ENCODE assay signal across 37 cellular contexts in the genomic region with DNA sequence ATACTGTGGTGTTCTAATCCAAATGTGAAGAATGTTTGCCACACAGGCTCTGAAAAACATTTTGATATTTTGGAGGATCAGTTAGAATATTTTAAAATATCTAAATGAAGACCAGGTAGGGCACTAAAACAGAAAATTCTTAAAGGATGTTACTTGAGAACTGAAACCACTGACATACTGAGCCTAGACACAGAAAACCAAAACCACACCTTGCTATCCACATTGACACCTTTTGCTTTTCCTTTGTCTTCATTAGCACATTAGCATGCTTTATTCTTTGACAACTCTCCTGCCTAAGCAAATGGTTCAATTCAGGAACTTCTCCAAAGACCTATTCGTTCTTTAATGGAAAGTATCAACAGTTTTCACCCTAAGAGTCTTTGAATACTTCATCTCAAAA.
"Had no signal": no experiment of that assay in that cellular context is flagged by ENCODE, and none has a peak within 500 bp of the region (broad histone marks: within the 10 kb centered on the region; RNA-seq: fewer than 3 reads in every experiment).

No MANE protein-coding gene starts in this region.

- H3K27me3 ChIP-seq: ascending aorta, cardiac muscle cell had no signal

- H3K36me3 ChIP-seq: ascending aorta, cardiac muscle cell had no signal

- H3K4me1 Mint-ChIP-seq: activated CD4-positive, alpha-beta memory T cell treated with anti-CD3 and anti-CD28 coated beads, Interleukin-2, amount 10 ng/mL, durations not matched to agents 7 days and 5 days; activated CD4-positive, alpha-beta T cell treated with anti-CD3 and anti-CD28 coated beads for 36 hours; activated CD4-positive, alpha-beta T cell treated with anti-CD3 and anti-CD28 coated beads, Interleukin-2, amount 10 ng/mL, durations not matched to agents 7 days and 5 days; activated CD8-positive, alpha-beta memory T cell treated with anti-CD3 and anti-CD28 coated beads, Interleukin-2, amount 10 ng/mL, durations not matched to agents 7 days and 5 days; activated naive CD4-positive, alpha-beta T cell treated with anti-CD3 and anti-CD28 coated beads, Interleukin-2, amount 10 ng/mL, durations not matched to agents 7 days and 5 days; activated naive CD4-positive, alpha-beta T cell treated with anti-CD3 and anti-CD28 coated beads, Interleukin-2, amount 50 U/mL, for 24 hours; activated naive CD8-positive, alpha-beta T cell treated with anti-CD3 and anti-CD28 coated beads, Interleukin-2, amount 10 ng/mL, durations not matched to agents 7 days and 5 days; activated naive CD8-positive, alpha-beta T cell treated with anti-CD3 and anti-CD28 coated beads, Interleukin-2, amount 50 U/mL, for 24 hours; central memory CD8-positive, alpha-beta T cell; WTC11 had no signal

- H3K36me3 Mint-ChIP-seq: activated CD8-positive, alpha-beta memory T cell treated with anti-CD3 and anti-CD28 coated beads, Interleukin-2, amount 10 ng/mL, durations not matched to agents 7 days and 5 days; activated naive CD4-positive, alpha-beta T cell treated with anti-CD3 and anti-CD28 coated beads, Interleukin-2, amount 10 ng/mL, durations not matched to agents 7 days and 5 days; activated naive CD4-positive, alpha-beta T cell treated with anti-CD3 and anti-CD28 coated beads, Interleukin-2, amount 50 U/mL, for 24 hours; activated naive CD8-positive, alpha-beta T cell; activated naive CD8-positive, alpha-beta T cell treated with anti-CD3 and anti-CD28 coated beads, Interleukin-2, amount 10 ng/mL, durations not matched to agents 7 days and 5 days; brain had no signal

- H3K9me3 ChIP-seq: ascending aorta had no signal

- H3K4me1 ChIP-seq: ascending aorta had no signal

- ATAC-seq: activated CD4-positive, alpha-beta T cell treated with anti-CD3 and anti-CD28 coated beads for 36 hours; activated CD4-positive, CD25-positive, alpha-beta regulatory T cell treated with anti-CD3 and anti-CD28 coated beads, Interleukin-2, amount 50 U/mL, for 24 hours; activated CD8-positive, alpha-beta memory T cell treated with anti-CD3 and anti-CD28 coated beads, Interleukin-2, amount 10 ng/mL, durations not matched to agents 7 days and 5 days; activated CD8-positive, alpha-beta T cell treated with anti-CD3 and anti-CD28 coated beads, Interleukin-2, amount 10 ng/mL, durations not matched to agents 7 days and 5 days; activated naive CD8-positive, alpha-beta T cell treated with anti-CD3 and anti-CD28 coated beads, Interleukin-2, amount 50 U/mL, for 24 hours; WTC11 had no signal

- H3K27me3 Mint-ChIP-seq: activated CD4-positive, alpha-beta memory T cell treated with anti-CD3 and anti-CD28 coated beads, Interleukin-2, amount 10 ng/mL, durations not matched to agents 7 days and 5 days; activated CD4-positive, alpha-beta T cell treated with anti-CD3 and anti-CD28 coated beads for 36 hours; activated CD4-positive, alpha-beta T cell treated with anti-CD3 and anti-CD28 coated beads, Interleukin-2, amount 10 ng/mL, durations not matched to agents 7 days and 5 days; activated CD8-positive, alpha-beta memory T cell treated with anti-CD3 and anti-CD28 coated beads, Interleukin-2, amount 10 ng/mL, durations not matched to agents 7 days and 5 days; activated naive CD4-positive, alpha-beta T cell treated with anti-CD3 and anti-CD28 coated beads, Interleukin-2, amount 10 ng/mL, durations not matched to agents 7 days and 5 days; activated naive CD4-positive, alpha-beta T cell treated with anti-CD3 and anti-CD28 coated beads, Interleukin-2, amount 50 U/mL, for 24 hours; activated naive CD8-positive, alpha-beta T cell; activated naive CD8-positive, alpha-beta T cell treated with anti-CD3 and anti-CD28 coated beads, Interleukin-2, amount 10 ng/mL, durations not matched to agents 7 days and 5 days; activated naive CD8-positive, alpha-beta T cell treated with anti-CD3 and anti-CD28 coated beads, Interleukin-2, amount 50 U/mL, for 24 hours; activated T-cell treated with anti-CD3 and anti-CD28 coated beads, Interleukin-2, amount 50 U/mL, for 24 hours; central memory CD8-positive, alpha-beta T cell had no signal

- H3K4me3 Mint-ChIP-seq: activated CD4-positive, alpha-beta memory T cell treated with anti-CD3 and anti-CD28 coated beads, Interleukin-2, amount 10 ng/mL, durations not matched to agents 7 days and 5 days; activated CD4-positive, alpha-beta T cell treated with anti-CD3 and anti-CD28 coated beads for 36 hours; activated CD4-positive, alpha-beta T cell treated with anti-CD3 and anti-CD28 coated beads, Interleukin-2, amount 10 ng/mL, durations not matched to agents 7 days and 5 days; activated CD8-positive, alpha-beta memory T cell treated with anti-CD3 and anti-CD28 coated beads, Interleukin-2, amount 10 ng/mL, durations not matched to agents 7 days and 5 days; activated CD8-positive, alpha-beta T cell treated with anti-CD3 and anti-CD28 coated beads, Interleukin-2, amount 10 ng/mL, durations not matched to agents 7 days and 5 days; activated naive CD4-positive, alpha-beta T cell treated with anti-CD3 and anti-CD28 coated beads, Interleukin-2, amount 10 ng/mL, durations not matched to agents 7 days and 5 days; activated naive CD4-positive, alpha-beta T cell treated with anti-CD3 and anti-CD28 coated beads, Interleukin-2, amount 50 U/mL, for 24 hours; activated naive CD8-positive, alpha-beta T cell; activated naive CD8-positive, alpha-beta T cell treated with anti-CD3 and anti-CD28 coated beads, Interleukin-2, amount 10 ng/mL, durations not matched to agents 7 days and 5 days; activated naive CD8-positive, alpha-beta T cell treated with anti-CD3 and anti-CD28 coated beads, Interleukin-2, amount 50 U/mL, for 24 hours; activated T-cell treated with anti-CD3 and anti-CD28 coated beads, Interleukin-2, amount 50 U/mL, for 24 hours; brain; central memory CD8-positive, alpha-beta T cell; T-helper 1 cell treated with Interleukin-12 subunit alpha and Interleukin-12 subunit beta and Interleukin-4 antibody, amounts not matched to agents 30 μg/mL and 1 μg/mL, for 36 hours; T-helper 2 cell treated with Interferon-gamma antibody and Interleukin-4, amounts not matched to agents 5 μg/mL and 100 μg/mL, for 36 hours; WTC11 had no signal

- DNase-seq: activated CD4-positive, alpha-beta memory T cell treated with anti-CD3 and anti-CD28 coated beads, Interleukin-2, amount 10 ng/mL, durations not matched to agents 7 days and 5 days; activated CD4-positive, alpha-beta T cell treated with anti-CD3 and anti-CD28 coated beads for 1 hour; activated CD4-positive, alpha-beta T cell treated with anti-CD3 and anti-CD28 coated beads for 36 hours; activated CD4-positive, alpha-beta T cell treated with anti-CD3 and anti-CD28 coated beads for 48 hours; activated CD4-positive, alpha-beta T cell treated with anti-CD3 and anti-CD28 coated beads, Interleukin-2, amount 10 ng/mL, durations not matched to agents 7 days and 5 days; activated CD4-positive, alpha-beta T cell treated with anti-CD3 and anti-CD28 coated beads, Interleukin-2, amount 50 U/mL, for 48 hours; activated CD4-positive, CD25-positive, alpha-beta regulatory T cell; activated CD8-positive, alpha-beta memory T cell treated with anti-CD3 and anti-CD28 coated beads for 24 hours; activated CD8-positive, alpha-beta memory T cell treated with anti-CD3 and anti-CD28 coated beads, Interleukin-2, amount 10 ng/mL, durations not matched to agents 7 days and 5 days; activated CD8-positive, alpha-beta memory T cell treated with anti-CD3 and anti-CD28 coated beads, Interleukin-2, amount 50 U/mL, for 48 hours; activated CD8-positive, alpha-beta T cell treated with anti-CD3 and anti-CD28 coated beads, Interleukin-2, amount 10 ng/mL, durations not matched to agents 7 days and 5 days; activated effector memory CD4-positive, alpha-beta T cell treated with Interleukin-2 at 50 U/mL for 16 hours; activated gamma-delta T cell; activated naive CD4-positive, alpha-beta T cell treated with anti-CD3 and anti-CD28 coated beads, Interleukin-2, amount 10 ng/mL, durations not matched to agents 7 days and 5 days; activated naive CD4-positive, alpha-beta T cell treated with Interleukin-2 at 50 U/mL for 16 hours; activated naive CD8-positive, alpha-beta T cell treated with anti-CD3 and anti-CD28 coated beads, Interleukin-2, amount 10 ng/mL, durations not matched to agents 7 days and 5 days; activated naive CD8-positive, alpha-beta T cell treated with anti-CD3 and anti-CD28 coated beads, Interleukin-2, amount 50 U/mL, for 24 hours; activated T-cell treated with anti-CD3 and anti-CD28 coated beads, Interleukin-2, amount 50 U/mL, for 24 hours; activated T-cell treated with anti-CD3 and anti-CD28 coated beads, Interleukin-2, amount 50 U/mL, for 48 hours; amygdala; anterior cingulate cortex; caudate nucleus; cerebellar nuclear complex; T-helper 2 cell; T-helper 9 cell had no signal

- H3K4me3 ChIP-seq: ascending aorta, cardiac muscle cell had no signal

- H3K27ac Mint-ChIP-seq: activated CD4-positive, alpha-beta memory T cell treated with anti-CD3 and anti-CD28 coated beads, Interleukin-2, amount 10 ng/mL, durations not matched to agents 7 days and 5 days; activated CD4-positive, alpha-beta T cell treated with anti-CD3 and anti-CD28 coated beads for 36 hours; activated CD4-positive, alpha-beta T cell treated with anti-CD3 and anti-CD28 coated beads, Interleukin-2, amount 10 ng/mL, durations not matched to agents 7 days and 5 days; activated CD8-positive, alpha-beta memory T cell treated with anti-CD3 and anti-CD28 coated beads, Interleukin-2, amount 10 ng/mL, durations not matched to agents 7 days and 5 days; activated CD8-positive, alpha-beta T cell treated with anti-CD3 and anti-CD28 coated beads, Interleukin-2, amount 10 ng/mL, durations not matched to agents 7 days and 5 days; activated naive CD4-positive, alpha-beta T cell treated with anti-CD3 and anti-CD28 coated beads, Interleukin-2, amount 10 ng/mL, durations not matched to agents 7 days and 5 days; activated naive CD4-positive, alpha-beta T cell treated with anti-CD3 and anti-CD28 coated beads, Interleukin-2, amount 50 U/mL, for 24 hours; activated naive CD8-positive, alpha-beta T cell; activated naive CD8-positive, alpha-beta T cell treated with anti-CD3 and anti-CD28 coated beads, Interleukin-2, amount 10 ng/mL, durations not matched to agents 7 days and 5 days; activated naive CD8-positive, alpha-beta T cell treated with anti-CD3 and anti-CD28 coated beads, Interleukin-2, amount 50 U/mL, for 24 hours; activated T-cell treated with anti-CD3 and anti-CD28 coated beads, Interleukin-2, amount 50 U/mL, for 24 hours; activated T-helper 2 cell treated with anti-CD3 and anti-CD28 coated beads, Interferon-gamma antibody, Interleukin-2, Interleukin-4, amounts not matched to agents 10 μg/mL and 5 μg/mL and 100 μg/mL, durations not matched to agents 14 hours and 24 hours and 36 hours; brain; T-helper 1 cell treated with Interleukin-12 subunit alpha and Interleukin-12 subunit beta and Interleukin-4 antibody, amounts not matched to agents 30 μg/mL and 1 μg/mL, for 36 hours; T-helper 2 cell treated with Interferon-gamma antibody and Interleukin-4, amounts not matched to agents 5 μg/mL and 100 μg/mL, for 36 hours; WTC11 had no signal

- H3K27ac ChIP-seq: ascending aorta, cardiac muscle cell, VCaP had no signal

- H3K9me3 Mint-ChIP-seq: activated naive CD8-positive, alpha-beta T cell treated with anti-CD3 and anti-CD28 coated beads, Interleukin-2, amount 10 ng/mL, durations not matched to agents 7 days and 5 days had no signal
